ENCODE assay signal across 26 cellular contexts in genomic region chr1:200281451-200281850, GRCh38.
A peak's percentile ranks its signal among the peaks of the same experiment; 100 is the strongest.
DNase-seq lines count a peak whose midpoint lies in the region; FAIRE-seq and TF ChIP-seq lines count a peak whose summit lies in the region.
"Had no signal": no experiment of that assay in that cellular context is flagged by ENCODE, and none has a peak within 500 bp of the region (broad histone marks: within the 10 kb centered on the region; RNA-seq: fewer than 3 reads in every experiment).

No MANE protein-coding gene starts in this region.

- H2BK20ac ChIP-seq in H1 (ENCODE audit: low read length), result 0 out of 2 replicates have a peak overlapping the region, but pooled peaks have one; percentile 66

- POLR2A ChIA-PET in H1 (lab: Charles Lee; ENCODE audit: partially characterized antibody), result interaction anchor here (1.6 kb wide), 1 partner anchor 14 kb away, joined by 3 read pairs; no protein-coding TSS in a partner anchor

- peaks cover 0 to 4% (median 0%) of the 10 kb centered on the region in 4 experiments; a peak in 2 of 7 replicates for H3K4me1 ChIP-seq in H1 (replicated peaks in 1 of 4; ENCODE audit: control insufficient read depth in 3 of 4, insufficient read depth in 4 of 4, low read length in 3 of 4)
- no peaks in the 10 kb centered on the region for H3K4me1 ChIP-seq in vagina
- H3K4me1 ChIP-seq: A549, BE2C had no signal

- no peaks in the 10 kb centered on the region for H3K79me1 ChIP-seq in H1 (ENCODE audit: low read depth, low read length)

- H3K23ac ChIP-seq in H1 (ENCODE audit: insufficient read length), result no peak overlapping the region

- no peak overlapping the region for H3K14ac ChIP-seq in H1 (ENCODE audit: insufficient read length)

- intact Hi-C loops in vagina (cut with DNase I), result loop anchor here (10.0 kb wide), 1 partner anchor 203 kb away; no protein-coding TSS in a partner anchor

- no peak for TF ChIP-seq EP300 in H1 (IDR thresholded peaks at IDR 0.05; ENCODE audit: borderline replicate concordance in 1 of 2, low read depth in 2 of 2, low read length in 2 of 2)

- H3K18ac ChIP-seq in H1 (ENCODE audit: extremely low read depth, low read length), result no peak overlapping the region

- H3K23me2 ChIP-seq in H1 (ENCODE audit: low read depth, low read length), result no peaks in the 10 kb centered on the region

- H4K91ac ChIP-seq in H1 (replicated peaks; ENCODE audit: insufficient read length, low read length), result no peak overlapping the region

- H4K20me1 ChIP-seq in H1 (replicated peaks in 1 of 2; ENCODE audit: control insufficient read depth in 1 of 2, insufficient read depth in 2 of 2, low read length in 2 of 2), result no peaks in the 10 kb centered on the region
- H4K20me1 ChIP-seq: BLaER1 had no signal

- no peak overlapping the region for H2AFZ ChIP-seq in H1 (ENCODE audit: low read length)

- no peak for TF ChIP-seq POLR2A in H1 (IDR thresholded peaks at IDR 0.05; ENCODE audit: control extremely low read depth in 1 of 2, low read depth in 2 of 2, low read length in 2 of 2)
- TF ChIP-seq POLR2A in vagina (IDR thresholded peaks at IDR 0.05), result no peak

- no peak overlapping the region for H2BK5ac ChIP-seq in H1 (ENCODE audit: low read depth, low read length)

- no peak overlapping the region for H3K4me3 ChIP-seq in AG10803 (ENCODE audit: low read length)
- H3K4me3 ChIP-seq in H1 (ENCODE audit: extremely low read depth in 1 of 4, insufficient read depth in 2 of 4, low read depth in 3 of 4, low read length in 4 of 4), result no peak overlapping the region
- no peak overlapping the region for H3K4me3 ChIP-seq in fibroblast of mammary gland (ENCODE audit: control insufficient read depth, low read depth, low read length)
- no peak overlapping the region for H3K4me3 ChIP-seq in vagina
- H3K4me3 ChIP-seq: A549, BLaER1, GM12878 had no signal

- no peak overlapping the region for H2BK12ac ChIP-seq in H1 (ENCODE audit: low read depth, low read length)

- H3K9ac ChIP-seq in H1 (replicated peaks in 1 of 4; ENCODE audit: extremely low read depth in 1 of 4, low read depth in 3 of 4, low read length in 3 of 4), result no peak overlapping the region
- H3K9ac ChIP-seq: BLaER1 had no signal

- no peaks in the 10 kb centered on the region for H3K27me3 ChIP-seq in H1 (replicated peaks in 1 of 4; ENCODE audit: control insufficient read depth in 3 of 4, extremely low read depth in 1 of 4, insufficient read depth in 3 of 4, low read length in 3 of 4)
- H3K27me3 ChIP-seq in vagina, result no peaks in the 10 kb centered on the region
- H3K27me3 ChIP-seq: BLaER1 had no signal

- H3K9me3 ChIP-seq in H1 (ENCODE audit: insufficient read depth in 2 of 2, low read depth in 1 of 2, low read length in 1 of 2), result no peaks in the 10 kb centered on the region
- no peaks in the 10 kb centered on the region for H3K9me3 ChIP-seq in vagina
- H3K9me3 ChIP-seq: BE2C had no signal

- CTCF ChIA-PET in H1 (lab: Charles Lee; ENCODE audit: partially characterized antibody), result interaction anchor here (0.6 to 8.5 kb wide), 17 partner anchors 9 to 254 kb away, joined by 3 to 76 read pairs (median 13); no protein-coding TSS in a partner anchor

- TF ChIP-seq CTCF in AG10803 (conservative IDR thresholded peaks at IDR 0.05; ENCODE audit: low read length) (no peak), H1 (IDR thresholded peaks at IDR 0.05; ENCODE audit: control extremely low read depth in 1 of 3, insufficient read depth in 1 of 3, low read depth in 1 of 3, low read length in 3 of 3) (no peak), fibroblast of mammary gland (conservative IDR thresholded peaks at IDR 0.05; ENCODE audit: control insufficient read depth, insufficient read depth, low read depth, low read length) (no peak), vagina (IDR thresholded peaks at IDR 0.05) (no peak)

- no peak for FAIRE-seq in H1 (lab: Jason Lieb, UNC)
- FAIRE-seq: A549, GM12878, GM12892, GM19239 had no signal

- no peaks in the 10 kb centered on the region for H3K79me2 ChIP-seq in H1 (ENCODE audit: control insufficient read depth in 1 of 2, insufficient read depth in 2 of 2, low read length in 2 of 2)

- WGBS in H1 (ENCODE audit: extremely low coverage in 1 of 2, insufficient coverage in 1 of 2, insufficient read length in 1 of 2, insufficient replicate concordance in 2 of 2, low coverage in 1 of 2, low lambda C conversion rate in 2 of 2, missing lambda C conversion rate in 1 of 2), 2 experiments, result 87% methylated on average over 5 of the region's 5 CpGs; no CpG with 5 or more reads in 1 of the 2 experiments

- H3K27ac ChIP-seq in H1 (ENCODE audit: low read depth, low read length) (no peak overlapping the region), vagina (no peak overlapping the region)
- H3K27ac ChIP-seq: 22Rv1, A549, BLaER1 had no signal

- H2BK120ac ChIP-seq in H1 (replicated peaks; ENCODE audit: low read depth, low read length), result no peak overlapping the region

- no peak overlapping the region for H4K8ac ChIP-seq in H1 (ENCODE audit: extremely low read depth, insufficient read depth, low read length)

- H3K4me2 ChIP-seq in H1 (ENCODE audit: insufficient read depth in 1 of 2, low read depth in 2 of 2, low read length in 2 of 2), result no peak overlapping the region
- H3K4me2 ChIP-seq: A549, BLaER1 had no signal

- H2BK15ac ChIP-seq in H1 (ENCODE audit: low read length), result no peak overlapping the region

- H3K36me3 ChIP-seq in H1 (ENCODE audit: control insufficient read depth in 2 of 4, insufficient read depth in 4 of 4, low read length in 3 of 4) (no peaks in the 10 kb centered on the region), vagina (no peaks in the 10 kb centered on the region)
- H3K36me3 ChIP-seq: BE2C, BLaER1 had no signal

- no peak overlapping the region for H3K56ac ChIP-seq in H1 (replicated peaks; ENCODE audit: insufficient read length, low read depth, low read length)

- no peak for TF ChIP-seq RAD21 in H1 (IDR thresholded peaks at IDR 0.05 in 1 of 2, conservative IDR thresholded peaks at IDR 0.05 in 1 of 2; ENCODE audit: low read depth in 2 of 2, low read length in 2 of 2)

- H3K4ac ChIP-seq in H1 (replicated peaks; ENCODE audit: insufficient read length, low read depth, low read length), result no peak overlapping the region

- no peak overlapping the region for H4K5ac ChIP-seq in H1 (ENCODE audit: insufficient read length, low read depth, low read length)

- H2AK5ac ChIP-seq in H1 (ENCODE audit: low read depth, low read length), result no peak overlapping the region

- peak; percentile 51 for DNase-seq in AG10803 (ENCODE audit: low read depth)
- peak; percentile 8 for DNase-seq in amniotic epithelial cell (ENCODE audit: low read depth)
- no peak for DNase-seq in H1 (ENCODE audit: low read depth in 1 of 2, low spot score in 2 of 2)
- DNase-seq in fibroblast of mammary gland (ENCODE audit: low read depth), result peak; percentile 61
- DNase-seq in NAMALWA (ENCODE audit: low spot score), result no peak
- no peak for DNase-seq in vagina (ENCODE audit: extremely low spot score in 2 of 2)
- no peak for DNase-seq in stimulated activated CD4-positive, alpha-beta T cell treated with anti-CD3 and anti-CD28 coated beads, Interleukin-15, amount 100 ng/mL, for 24 hours
- DNase-seq: BE2C; C1 segment of cervical spinal cord; CD4-positive, alpha-beta memory T cell; CD4-positive, CD25-positive, alpha-beta regulatory T cell; CD8-positive, alpha-beta memory T cell; COR-L47; DMS 273 treated with DMSO at 0.1 percent for 48 hours; DMS153; DMS53; DMS79; DND-41; EL; GDM1 had no signal

TF ChIP-seq in H1, 55 proteins besides CTCF, POLR2A, EP300 and RAD21:
- TF ChIP-seq BRCA1 (IDR thresholded peaks at IDR 0.05; ENCODE audit: low read depth, low read length), result no peak
- TF ChIP-seq HDAC2 (IDR thresholded peaks at IDR 0.05; ENCODE audit: borderline replicate concordance in 1 of 2, low read depth in 2 of 2, low read length in 2 of 2), result no peak
- TF ChIP-seq CBX8 (IDR thresholded peaks at IDR 0.05; ENCODE audit: borderline replicate concordance, low read depth, low read length), result no peak
- TF ChIP-seq NRF1 (IDR thresholded peaks at IDR 0.05; ENCODE audit: low read depth, low read length), result no peak
- TF ChIP-seq GTF2F1 (IDR thresholded peaks at IDR 0.05; ENCODE audit: borderline replicate concordance, low read depth, low read length), result no peak
- no peak for TF ChIP-seq ATF2 (IDR thresholded peaks at IDR 0.05; ENCODE audit: low read length)
- no peak for TF ChIP-seq TBP (IDR thresholded peaks at IDR 0.05; ENCODE audit: low read depth, low read length)
- TF ChIP-seq BACH1 (IDR thresholded peaks at IDR 0.05; ENCODE audit: low read length), result no peak
- TF ChIP-seq ZNF274 (IDR thresholded peaks at IDR 0.05; ENCODE audit: borderline replicate concordance, extremely low read depth, low read length), result no peak
- no peak for TF ChIP-seq CREB1 (IDR thresholded peaks at IDR 0.05)
- TF ChIP-seq USF2 (IDR thresholded peaks at IDR 0.05; ENCODE audit: low read length), result no peak
- no peak for TF ChIP-seq ATF3 (IDR thresholded peaks at IDR 0.05; ENCODE audit: insufficient read depth, low read depth, low read length)

Comparison
In these comparisons a context has a peak if more than half of its experiments do, and no peak if none do; other contexts are left out.
1. DNase-seq: peak in AG10803 (single experiment), amniotic epithelial cell (single experiment) and fibroblast of mammary gland (single experiment); none in H1 (0 of 2), NAMALWA (single experiment), vagina (0 of 2) and stimulated activated CD4-positive, alpha-beta T cell treated with anti-CD3 and anti-CD28 coated beads, Interleukin-15, amount 100 ng/mL, for 24 hours (single experiment).